ENCODE assay signal across 17 cellular contexts in the genomic region with DNA sequence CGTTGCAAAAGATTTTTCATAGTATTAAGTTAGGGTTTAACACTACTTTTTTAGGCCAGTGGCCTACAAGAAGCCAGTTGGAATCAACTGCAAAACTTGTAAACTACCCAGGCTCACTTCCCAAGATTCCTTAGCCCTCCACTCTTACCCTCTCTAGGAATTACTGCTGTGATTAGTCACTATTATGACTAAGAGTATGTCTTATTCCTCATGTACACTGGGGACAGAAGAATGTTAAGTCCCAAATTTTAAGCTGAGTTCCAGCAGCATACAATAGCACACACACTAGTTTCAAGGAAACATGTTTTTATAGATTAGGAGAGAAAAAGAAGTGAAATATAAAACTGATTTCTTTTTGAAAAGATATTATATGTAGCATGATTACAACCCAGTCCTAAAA.
"Had no signal": no experiment of that assay in that cellular context is flagged by ENCODE, and none has a peak within 500 bp of the region (broad histone marks: within the 10 kb centered on the region; RNA-seq: fewer than 3 reads in every experiment).

No MANE protein-coding gene starts in this region.

- H3K4me1 ChIP-seq: psoas muscle, sigmoid colon, testis, upper lobe of right lung had no signal

- H3K9me3 ChIP-seq: psoas muscle, sigmoid colon, testis, upper lobe of right lung had no signal

- ATAC-seq: natural killer cell treated with Interleukin-12 subunit alpha and Interleukin-12 subunit beta and Interleukin-15 and Interleukin-18, amount 100 ng/mL, for 72 hours; psoas muscle; T-helper 17 cell; upper lobe of right lung had no signal

- H3K27me3 ChIP-seq: sigmoid colon, testis, upper lobe of right lung had no signal

- H3K36me3 ChIP-seq: sigmoid colon, upper lobe of right lung had no signal

- DNase-seq: activated B cell treated with CpG ODN at 0.5 μM for 24 hours; activated CD4-positive, alpha-beta T cell treated with anti-CD3 and anti-CD28 coated beads, Interleukin-2, amount 10 ng/mL, durations not matched to agents 7 days and 5 days; activated CD8-positive, alpha-beta memory T cell treated with anti-CD3 and anti-CD28 coated beads for 24 hours; activated naive CD4-positive, alpha-beta T cell treated with Interleukin-2 at 50 U/mL for 16 hours; central memory CD4-positive, alpha-beta T cell; cortex of kidney; effector CD8-positive, alpha-beta T cell; immature natural killer cell; nucleus accumbens; psoas muscle; sigmoid colon; stimulated activated CD4-positive, alpha-beta T cell treated with anti-CD3 and anti-CD28 coated beads, Interleukin-12 subunit alpha, Interleukin-12 subunit beta, amount 100 ng/mL, for 4 hours; stimulated activated naive CD4-positive, alpha-beta T cell treated with Interleukin-2 at 50 U/mL for 16 hours; T-helper 17 cell; testis; upper lobe of right lung had no signal

- H3K27ac ChIP-seq: psoas muscle, sigmoid colon, testis, upper lobe of right lung had no signal

- H3K4me3 ChIP-seq: psoas muscle, sigmoid colon, testis, upper lobe of right lung had no signal
